10 cellular contexts compared by ENCODE assay signal in genomic region chr6:44569931-44570385, GRCh38.
DNase-seq lines count a peak whose midpoint lies in the region; ATAC-seq and TF ChIP-seq lines count a peak whose summit lies in the region.
"Had no signal": no experiment of that assay in that cellular context is flagged by ENCODE, and none has a peak within 500 bp of the region (broad histone marks: within the 10 kb centered on the region; RNA-seq: fewer than 3 reads in every experiment).

No MANE protein-coding gene starts in this region.

- intact Hi-C loops in esophagus muscularis mucosa (cut with DNase I) = no loop called here
- intact Hi-C loops in naive thymus-derived CD4-positive, alpha-beta T cell (cut with micrococcal nuclease) = no loop called here

- no peaks in the 10 kb centered on the region for H3K36me3 ChIP-seq in esophagus muscularis mucosa
- no peaks in the 10 kb centered on the region for H3K36me3 ChIP-seq in naive thymus-derived CD4-positive, alpha-beta T cell (ENCODE audit: control insufficient read depth in 2 of 3, insufficient read depth in 3 of 3, low read length in 3 of 3)

- 9% methylated on average over 7 of the region's 7 CpGs for WGBS in esophagus muscularis mucosa

- peaks cover 10 to 32% (median 23%) of the 10 kb centered on the region in 4 donors for H3K4me1 ChIP-seq in esophagus muscularis mucosa
- no peaks in the 10 kb centered on the region for H3K4me1 ChIP-seq in naive thymus-derived CD4-positive, alpha-beta T cell (ENCODE audit: control insufficient read depth in 2 of 2, insufficient read depth in 2 of 2, low read length in 2 of 2)

- no peak overlapping the region for H3K4me3 Mint-ChIP-seq in naive thymus-derived CD4-positive, alpha-beta T cell
- H3K4me3 Mint-ChIP-seq in stimulated activated effector memory CD8-positive, alpha-beta T cell treated with anti-CD3 and anti-CD28 coated beads, Interleukin-12 subunit alpha, Interleukin-12 subunit beta, amount 100 ng/mL, for 72 hours = no peak overlapping the region
- no peak overlapping the region for H3K4me3 Mint-ChIP-seq in T-helper 2 cell treated with Interferon-gamma antibody and Interleukin-4, amounts not matched to agents 5 μg/mL and 100 μg/mL, for 36 hours
- H3K4me3 Mint-ChIP-seq: CD4-positive, CD25-positive, alpha-beta regulatory T cell had no signal

- no peaks in the 10 kb centered on the region for H3K9me3 ChIP-seq in esophagus muscularis mucosa
- H3K9me3 ChIP-seq in naive thymus-derived CD4-positive, alpha-beta T cell (ENCODE audit: control insufficient read depth in 2 of 3, low read length in 3 of 3) = no peaks in the 10 kb centered on the region

- ATAC-seq in naive thymus-derived CD4-positive, alpha-beta T cell = peak; percentile 70
- no peak for ATAC-seq in stimulated activated effector memory CD8-positive, alpha-beta T cell treated with anti-CD3 and anti-CD28 coated beads, Interleukin-12 subunit alpha, Interleukin-12 subunit beta, amount 100 ng/mL, for 72 hours

- H3K27me3 ChIP-seq in esophagus muscularis mucosa = no peaks in the 10 kb centered on the region
- H3K27me3 ChIP-seq in naive thymus-derived CD4-positive, alpha-beta T cell (ENCODE audit: control insufficient read depth in 2 of 2, insufficient read depth in 2 of 2, low read length in 2 of 2) = no peaks in the 10 kb centered on the region

- TF ChIP-seq EP300 in esophagus muscularis mucosa (IDR thresholded peaks at IDR 0.05) = no peak

- CTCF ChIA-PET in naive thymus-derived CD4-positive, alpha-beta T cell (lab: Charles Lee) = no interaction called here

- H3K27ac ChIP-seq in esophagus muscularis mucosa (replicated peaks in 1 of 4) = peak overlapping the region; percentile 0 to 50 (median 41)
- no peak overlapping the region for H3K27ac ChIP-seq in naive thymus-derived CD4-positive, alpha-beta T cell (ENCODE audit: low read depth, low read length)

- TF ChIP-seq POLR2A in NB4 (IDR thresholded peaks at IDR 0.05; ENCODE audit: extremely low read depth, insufficient read length) = no peak
- TF ChIP-seq POLR2A in esophagus muscularis mucosa (IDR thresholded peaks at IDR 0.05; ENCODE audit: low read depth) = no peak

- H3K36me3 Mint-ChIP-seq in naive thymus-derived CD4-positive, alpha-beta T cell = no peaks in the 10 kb centered on the region
- H3K36me3 Mint-ChIP-seq in stimulated activated effector memory CD8-positive, alpha-beta T cell treated with anti-CD3 and anti-CD28 coated beads, Interleukin-12 subunit alpha, Interleukin-12 subunit beta, amount 100 ng/mL, for 72 hours = no peaks in the 10 kb centered on the region
- H3K36me3 Mint-ChIP-seq in T-helper 2 cell treated with Interferon-gamma antibody and Interleukin-4, amounts not matched to agents 5 μg/mL and 100 μg/mL, for 36 hours (ENCODE audit: low read depth) = no peaks in the 10 kb centered on the region
- H3K36me3 Mint-ChIP-seq: CD4-positive, CD25-positive, alpha-beta regulatory T cell had no signal

- TF ChIP-seq CTCF in NB4 (IDR thresholded peaks at IDR 0.05; ENCODE audit: low read depth, low read length) (no peak), esophagus muscularis mucosa (IDR thresholded peaks at IDR 0.05) (no peak)

- H3K9me3 Mint-ChIP-seq in naive thymus-derived CD4-positive, alpha-beta T cell = peaks cover 0 to 3% (median 0%) of the 10 kb centered on the region in 11 donors
- no peaks in the 10 kb centered on the region for H3K9me3 Mint-ChIP-seq in stimulated activated effector memory CD8-positive, alpha-beta T cell treated with anti-CD3 and anti-CD28 coated beads, Interleukin-12 subunit alpha, Interleukin-12 subunit beta, amount 100 ng/mL, for 72 hours
- H3K9me3 Mint-ChIP-seq in T-helper 2 cell treated with Interferon-gamma antibody and Interleukin-4, amounts not matched to agents 5 μg/mL and 100 μg/mL, for 36 hours = no peaks in the 10 kb centered on the region
- H3K9me3 Mint-ChIP-seq: CD4-positive, CD25-positive, alpha-beta regulatory T cell had no signal

- peaks cover 0 to 17% (median 12%) of the 10 kb centered on the region in 5 donors for H3K27me3 Mint-ChIP-seq in naive thymus-derived CD4-positive, alpha-beta T cell
- peaks cover 13% of the 10 kb centered on the region for H3K27me3 Mint-ChIP-seq in T-helper 2 cell treated with Interferon-gamma antibody and Interleukin-4, amounts not matched to agents 5 μg/mL and 100 μg/mL, for 36 hours (ENCODE audit: low read depth)

- DNase-seq in AML-193 (lab: John Stamatoyannopoulos, UW) = peak; percentile 78 to 88
- DNase-seq in NB4 (ENCODE audit: low read depth) = peak; percentile 66
- no peak for DNase-seq in esophagus muscularis mucosa (ENCODE audit: extremely low spot score)
- DNase-seq in naive thymus-derived CD4-positive, alpha-beta T cell = no peak
- no peak for DNase-seq in SW480 (ENCODE audit: low spot score)
- DNase-seq in D341Med (ENCODE audit: low spot score) = no peak
- DNase-seq in stimulated activated effector memory CD8-positive, alpha-beta T cell treated with anti-CD3 and anti-CD28 coated beads, Interleukin-12 subunit alpha, Interleukin-12 subunit beta, amount 100 ng/mL, for 72 hours (ENCODE audit: low spot score in 2 of 2) = no peak
- DNase-seq in T-helper 2 cell treated with Interferon-gamma antibody and Interleukin-4, amounts not matched to agents 5 μg/mL and 100 μg/mL, for 36 hours (ENCODE audit: low spot score) = no peak
- DNase-seq: CD4-positive, CD25-positive, alpha-beta regulatory T cell; NCI-H1436 treated with DMSO at 0.1 percent for 48 hours had no signal

- peaks cover 0 to 2% (median 0%) of the 10 kb centered on the region in 7 donors for H3K4me1 Mint-ChIP-seq in naive thymus-derived CD4-positive, alpha-beta T cell
- H3K4me1 Mint-ChIP-seq in stimulated activated effector memory CD8-positive, alpha-beta T cell treated with anti-CD3 and anti-CD28 coated beads, Interleukin-12 subunit alpha, Interleukin-12 subunit beta, amount 100 ng/mL, for 72 hours = no peaks in the 10 kb centered on the region
- no peaks in the 10 kb centered on the region for H3K4me1 Mint-ChIP-seq in T-helper 2 cell treated with Interferon-gamma antibody and Interleukin-4, amounts not matched to agents 5 μg/mL and 100 μg/mL, for 36 hours (ENCODE audit: low read depth)
- H3K4me1 Mint-ChIP-seq: CD4-positive, CD25-positive, alpha-beta regulatory T cell had no signal

- H3K4me3 ChIP-seq in NB4 (ENCODE audit: low read depth, low read length) = no peak overlapping the region
- peak overlapping the region in 2 of 4 donors; percentile 15 to 28 for H3K4me3 ChIP-seq in esophagus muscularis mucosa
- H3K4me3 ChIP-seq in naive thymus-derived CD4-positive, alpha-beta T cell (ENCODE audit: low read length) = no peak overlapping the region

- no peak overlapping the region for H3K27ac Mint-ChIP-seq in naive thymus-derived CD4-positive, alpha-beta T cell
- no peak overlapping the region for H3K27ac Mint-ChIP-seq in stimulated activated effector memory CD8-positive, alpha-beta T cell treated with anti-CD3 and anti-CD28 coated beads, Interleukin-12 subunit alpha, Interleukin-12 subunit beta, amount 100 ng/mL, for 72 hours
- H3K27ac Mint-ChIP-seq in T-helper 2 cell treated with Interferon-gamma antibody and Interleukin-4, amounts not matched to agents 5 μg/mL and 100 μg/mL, for 36 hours = no peak overlapping the region
- H3K27ac Mint-ChIP-seq: CD4-positive, CD25-positive, alpha-beta regulatory T cell had no signal

- POLR2A ChIA-PET in naive thymus-derived CD4-positive, alpha-beta T cell (lab: Charles Lee) = no interaction called here

Comparison
In these comparisons a context has a peak if more than half of its experiments do, and no peak if none do; other contexts are left out.
1. DNase-seq: peak in AML-193 (2 of 2) and NB4 (single experiment); none in esophagus muscularis mucosa (single experiment), naive thymus-derived CD4-positive, alpha-beta T cell (0 of 9), SW480 (single experiment), D341Med (single experiment), stimulated activated effector memory CD8-positive, alpha-beta T cell treated with anti-CD3 and anti-CD28 coated beads, Interleukin-12 subunit alpha, Interleukin-12 subunit beta, amount 100 ng/mL, for 72 hours (0 of 2) and T-helper 2 cell treated with Interferon-gamma antibody and Interleukin-4, amounts not matched to agents 5 μg/mL and 100 μg/mL, for 36 hours (single experiment).